12 cellular contexts compared by ENCODE assay signal in the genomic region with DNA sequence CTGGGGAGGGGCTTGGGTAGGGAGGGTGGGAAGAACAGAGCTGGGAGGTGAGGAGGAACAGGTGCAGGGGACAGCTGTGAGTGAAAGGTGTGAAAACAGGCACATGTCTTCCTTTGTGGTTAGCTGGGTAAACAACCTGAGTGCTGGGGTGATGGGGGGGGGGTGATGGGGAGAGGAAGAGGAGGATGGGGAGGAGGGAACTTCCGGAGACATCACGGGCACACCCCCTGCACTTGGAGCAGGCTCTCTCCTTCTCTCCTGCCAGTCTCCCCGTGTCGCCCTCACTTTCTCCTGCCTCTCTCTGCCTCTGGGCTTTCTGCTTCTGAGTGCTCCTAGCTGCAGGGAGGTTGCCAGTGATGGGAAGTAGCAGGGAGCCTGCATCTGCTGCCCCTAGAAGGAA. TPM values are rescaled to one million over a fixed set of nuclear protein-coding genes. Genes with fewer than 3 reads are reported as not detected.
DNase-seq lines count a peak whose midpoint lies in the region; ATAC-seq and TF ChIP-seq lines count a peak whose summit lies in the region.
"Had no signal": no experiment of that assay in that cellular context is flagged by ENCODE, and none has a peak within 500 bp of the region (broad histone marks: within the 10 kb centered on the region; RNA-seq: fewer than 3 reads in every experiment).

No MANE protein-coding gene starts in this region.

- peak; percentile 53 for ATAC-seq in CD8-positive, alpha-beta T cell
- ATAC-seq in GM19397 (IDR thresholded peaks at IDR 0.05; ENCODE audit: unreplicated experiment): no peak
- no peak for ATAC-seq in GM19351 (IDR thresholded peaks at IDR 0.05; ENCODE audit: unreplicated experiment)

- peak overlapping the region; percentile 55 for H3K4me2 ChIP-seq in SU-DHL-6 (ENCODE audit: low read depth, low read length, poor library complexity, severe bottlenecking)

- TF ChIP-seq CTCF in CD8-positive, alpha-beta T cell (IDR thresholded peaks at IDR 0.05): no peak
- no peak for TF ChIP-seq CTCF in SU-DHL-6 (IDR thresholded peaks at IDR 0.05; ENCODE audit: insufficient read depth, low read length, poor library complexity, severe bottlenecking)

- intact Hi-C loops in CD8-positive, alpha-beta T cell (cut with DNase I, micrococcal nuclease): loop anchor here (1.0 to 5.0 kb wide), 4 partner anchors 14 to 101 kb away; a partner anchor contains a TSS

- peaks cover 95% of the 10 kb centered on the region for H3K4me1 ChIP-seq in CD8-positive, alpha-beta T cell (ENCODE audit: insufficient read depth, low read length)

- DNase-seq in CD8-positive, alpha-beta T cell: peak in 6 of 7 experiments; percentile 49 to 82 (median 64)
- peak; percentile 93 for DNase-seq in Jurkat, Clone E6-1 (ENCODE audit: low read depth, low spot score)
- peak; percentile 44 for DNase-seq in effector CD4-positive, alpha-beta T cell
- no peak for DNase-seq in mesenteric fat pad (ENCODE audit: low spot score)
- DNase-seq in AG08396 (ENCODE audit: low spot score): no peak
- DNase-seq: amygdala, mesendoderm had no signal

- no peaks in the 10 kb centered on the region for H3K27me3 Mint-ChIP-seq in CD8-positive, alpha-beta T cell (ENCODE audit: low read depth)

- peak overlapping the region; percentile 95 for H3K27ac Mint-ChIP-seq in CD8-positive, alpha-beta T cell

- no peaks in the 10 kb centered on the region for H3K9me2 ChIP-seq in SU-DHL-6 (replicated peaks; ENCODE audit: insufficient read depth, low read length)

- POLR2A ChIA-PET in CD8-positive, alpha-beta T cell (lab: Charles Lee): interaction anchor here (0.6 to 2.5 kb wide), 9 partner anchors 9 to 188 kb away, joined by 3 to 56 read pairs (median 5); a partner anchor contains a TSS

- no peak overlapping the region for H2AFZ ChIP-seq in SU-DHL-6 (ENCODE audit: low read depth, low read length, severe bottlenecking)

- H3K27ac ChIP-seq in CD8-positive, alpha-beta T cell (ENCODE audit: low read depth, low read length): peak overlapping the region; percentile 64
- H3K27ac ChIP-seq in SU-DHL-6 (ENCODE audit: low read depth, low read length): peak overlapping the region; percentile 79
- H3K27ac ChIP-seq: HL-60 had no signal

- H3K36me3 ChIP-seq in CD8-positive, alpha-beta T cell (ENCODE audit: insufficient read depth, low read length): no peaks in the 10 kb centered on the region
- H3K36me3 ChIP-seq in SU-DHL-6 (ENCODE audit: low read length): no peaks in the 10 kb centered on the region

- peaks cover 13% of the 10 kb centered on the region; the same call in 1 of the 2 replicates for H3K79me2 ChIP-seq in SU-DHL-6 (ENCODE audit: insufficient read depth, low read length)

- no peaks in the 10 kb centered on the region for H4K20me1 ChIP-seq in SU-DHL-6 (ENCODE audit: low read depth, low read length)

- peaks cover 22% of the 10 kb centered on the region for H3K36me3 Mint-ChIP-seq in CD8-positive, alpha-beta T cell

- peak overlapping the region; percentile 59 for H3K4me3 Mint-ChIP-seq in CD8-positive, alpha-beta T cell

- H3K9me3 Mint-ChIP-seq in CD8-positive, alpha-beta T cell: no peaks in the 10 kb centered on the region

- no peaks in the 10 kb centered on the region for H3K9me3 ChIP-seq in CD8-positive, alpha-beta T cell (ENCODE audit: low read length)
- H3K9me3 ChIP-seq in SU-DHL-6 (ENCODE audit: insufficient read depth, low read length): no peaks in the 10 kb centered on the region

- CTCF ChIA-PET in CD8-positive, alpha-beta T cell (lab: Charles Lee): interaction anchor here (1.0 to 5.1 kb wide), 8 partner anchors 9 to 200 kb away, joined by 3 to 40 read pairs (median 3); a partner anchor contains a TSS

- H3K9ac ChIP-seq in SU-DHL-6 (ENCODE audit: low read length): peak overlapping the region; percentile 35; the same call in 1 of the 2 replicates

- H3K4me3 ChIP-seq in CD8-positive, alpha-beta T cell (ENCODE audit: low read depth, low read length): peak overlapping the region; percentile 24
- H3K4me3 ChIP-seq in Jurkat, Clone E6-1 (ENCODE audit: low read length): peak overlapping the region; percentile 27
- H3K4me3 ChIP-seq in SU-DHL-6 (ENCODE audit: insufficient read depth, low read length, poor library complexity, severe bottlenecking): peak overlapping the region; percentile 17

- H3K27me3 ChIP-seq in CD8-positive, alpha-beta T cell (ENCODE audit: insufficient read depth, low read length): no peaks in the 10 kb centered on the region
- H3K27me3 ChIP-seq in SU-DHL-6 (ENCODE audit: low read length): no peaks in the 10 kb centered on the region

- peaks cover 97% of the 10 kb centered on the region for H3K4me1 Mint-ChIP-seq in CD8-positive, alpha-beta T cell (ENCODE audit: low read depth)

- H3F3A ChIP-seq in SU-DHL-6 (ENCODE audit: insufficient read depth): peaks cover 14% of the 10 kb centered on the region; the same call in 1 of the 2 replicates

RNA-seq across cellular contexts. Expression of a gene that starts 8.8 kb away (rescaled TPM):
- 1 to 10 TPM; 7.6 to 8.0 TPM for total RNA-seq in CD8-positive, alpha-beta T cell
- not detected for polyA plus RNA-seq in Jurkat, Clone E6-1 (2012; ENCODE audit: insufficient read depth, insufficient read length)
- total RNA-seq in mesenteric fat pad: not detected
- total RNA-seq: RPMI7951 had no signal

RNA-seq across cellular contexts. Expression of a gene that starts 33.2 kb away (rescaled TPM):
- total RNA-seq in CD8-positive, alpha-beta T cell: 100 to 1,000 TPM; 437 to 439 TPM
- polyA plus RNA-seq in Jurkat, Clone E6-1 (2012; ENCODE audit: insufficient read depth, insufficient read length): 9.8 TPM
- total RNA-seq in mesenteric fat pad: 86.4 TPM

Comparison
In these comparisons a context has a peak if more than half of its experiments do, and no peak if none do; other contexts are left out.
1. DNase-seq: peak in CD8-positive, alpha-beta T cell (6 of 7), Jurkat, Clone E6-1 (single experiment) and effector CD4-positive, alpha-beta T cell (single experiment); none in mesenteric fat pad (single experiment) and AG08396 (single experiment).
2. Peak in every context shown above with its lines, with median percentiles within 50 percentile points of each other: H3K4me3 ChIP-seq.